31 cellular contexts compared by ENCODE assay signal in the genomic region with DNA sequence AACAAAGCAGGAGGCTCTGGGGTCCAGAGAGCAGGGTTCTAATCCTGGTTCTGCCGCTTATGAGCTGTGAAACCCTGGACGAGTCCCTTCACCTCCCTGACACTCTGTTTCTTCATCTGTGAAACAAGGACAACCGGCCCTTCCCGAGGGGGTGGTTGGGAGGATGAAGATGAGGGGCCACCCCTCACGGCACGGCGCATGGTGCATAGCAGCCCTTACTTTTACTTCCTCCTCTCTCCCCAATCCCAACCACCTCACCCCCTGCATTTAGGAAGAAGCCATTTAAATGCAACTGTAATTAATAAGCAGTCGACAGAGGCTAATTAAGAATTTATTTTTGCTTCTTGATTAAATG.
"Had no signal": no experiment of that assay in that cellular context is flagged by ENCODE, and none has a peak within 500 bp of the region (broad histone marks: within the 10 kb centered on the region; RNA-seq: fewer than 3 reads in every experiment).

No MANE protein-coding gene starts in this region.

- DNase-seq: activated B cell treated with CpG ODN at 0.5 μM for 24 hours; activated CD4-positive, alpha-beta memory T cell treated with anti-CD3 and anti-CD28 coated beads for 36 hours; activated CD4-positive, alpha-beta T cell treated with anti-CD3 and anti-CD28 coated beads for 36 hours; activated CD4-positive, alpha-beta T cell treated with anti-CD3 and anti-CD28 coated beads, Interleukin-2, amount 10 ng/mL, durations not matched to agents 24 days and 14 days; activated CD8-positive, alpha-beta T cell treated with anti-CD3 and anti-CD28 coated beads, Interleukin-2, amount 10 ng/mL, durations not matched to agents 7 days and 5 days; activated effector memory CD4-positive, alpha-beta T cell treated with Interleukin-2 at 50 U/mL for 16 hours; activated gamma-delta T cell treated with Interleukin-2 at 50 U/mL for 16 hours; activated naive CD4-positive, alpha-beta T cell treated with anti-CD3 and anti-CD28 coated beads, Interleukin-2, amount 50 U/mL, for 16 hours; activated naive CD4-positive, alpha-beta T cell treated with Interleukin-2 at 50 U/mL for 16 hours; activated T-cell treated with anti-CD3 and anti-CD28 coated beads, Interleukin-2, amount 50 U/mL, for 4 hours; amniotic stem cell; anterior cingulate cortex; brain microvascular endothelial cell; cortex of kidney; dermis blood vessel endothelial cell; effector CD4-positive, alpha-beta T cell; effector memory CD8-positive, alpha-beta T cell; erythroblast; foreskin keratinocyte; gastrocnemius medialis; glutamatergic neuron; heart left ventricle; T-helper 1 cell; T-helper 17 cell; T1000; WERI-Rb-1 had no signal

- H3K4me1 ChIP-seq: esophagus muscularis mucosa, foreskin keratinocyte, gastrocnemius medialis, heart left ventricle had no signal

- ATAC-seq: activated CD4-positive, alpha-beta T cell treated with anti-CD3 and anti-CD28 coated beads for 36 hours; activated CD4-positive, CD25-positive, alpha-beta regulatory T cell treated with anti-CD3 and anti-CD28 coated beads, Interleukin-2, amount 50 U/mL, for 24 hours; activated CD8-positive, alpha-beta T cell treated with anti-CD3 and anti-CD28 coated beads, Interleukin-2, amount 10 ng/mL, durations not matched to agents 7 days and 5 days; activated T-cell treated with anti-CD3 and anti-CD28 coated beads, Interleukin-2, amount 50 U/mL, for 4 hours; activated T-helper 17 cell treated with anti-CD3 and anti-CD28 coated beads, Interleukin-2, amount 50 U/mL, for 72 hours; effector memory CD8-positive, alpha-beta T cell; foreskin keratinocyte; gastrocnemius medialis; heart left ventricle; T-helper 17 cell had no signal

- H3K9me3 ChIP-seq: esophagus muscularis mucosa, gastrocnemius medialis, heart left ventricle had no signal

- FAIRE-seq: astrocyte, bronchial epithelial cell had no signal

- H3K27ac ChIP-seq: brain microvascular endothelial cell, esophagus muscularis mucosa, foreskin keratinocyte, gastrocnemius medialis, heart left ventricle, WERI-Rb-1 had no signal

- H3K36me3 ChIP-seq: brain microvascular endothelial cell, esophagus muscularis mucosa, gastrocnemius medialis, heart left ventricle, WERI-Rb-1 had no signal

- H3K27me3 ChIP-seq: brain microvascular endothelial cell, foreskin keratinocyte had no signal

- H3K4me3 ChIP-seq: esophagus muscularis mucosa, gastrocnemius medialis, heart left ventricle had no signal
